ENCODE assay signal across 18 cellular contexts in genomic region chr10:68727146-68727545, GRCh38. TPM values are rescaled to one million over a fixed set of nuclear protein-coding genes. Genes with fewer than 3 reads are reported as not detected.
DNase-seq lines count a peak whose midpoint lies in the region; ATAC-seq and TF ChIP-seq lines count a peak whose summit lies in the region.
"Had no signal": no experiment of that assay in that cellular context is flagged by ENCODE, and none has a peak within 500 bp of the region (broad histone marks: within the 10 kb centered on the region; RNA-seq: fewer than 3 reads in every experiment).

No MANE protein-coding gene starts in this region.

- no peak for TF ChIP-seq POLR2A in adrenal gland (IDR thresholded peaks at IDR 0.05)

- no peaks in the 10 kb centered on the region for H3F3A ChIP-seq in PC-3 (ENCODE audit: low read length, unreplicated experiment)

- intact Hi-C loops in adrenal gland (cut with DNase I) (loop anchor here in 1 of 2 donors (10.0 kb wide), 1 partner anchor 182 kb away; no protein-coding TSS in a partner anchor), PC-3 (cut with micrococcal nuclease) (loop anchor here (10.0 kb wide), 2 partner anchors 252 to 392 kb away; partner anchors contain the start of genes DNA2, HNRNPH3 and PBLD)

- H3K79me1 ChIP-seq in mesenchymal stem cell (replicated peaks; ENCODE audit: low read length, poor library complexity, severe bottlenecking): peaks cover 13% of the 10 kb centered on the region

- H2BK5ac ChIP-seq in mesenchymal stem cell (ENCODE audit: low read depth, low read length, poor library complexity, severe bottlenecking): no peak overlapping the region

- H2AFZ ChIP-seq in PC-3 (ENCODE audit: low read length) (no peak overlapping the region), mesenchymal stem cell (ENCODE audit: low read depth, low read length) (no peak overlapping the region)

- ATAC-seq in PC-3 (no peak), GM18517 (IDR thresholded peaks at IDR 0.05; ENCODE audit: unreplicated experiment) (no peak)
- ATAC-seq: CD8-positive, alpha-beta T cell had no signal

- no peaks in the 10 kb centered on the region for H3K9me3 Mint-ChIP-seq in nephron progenitor cell
- H3K9me3 Mint-ChIP-seq: CD8-positive, alpha-beta T cell; IgD-negative memory B cell had no signal

- no peak overlapping the region for H3K4ac ChIP-seq in mesenchymal stem cell (ENCODE audit: low read depth in 1 of 2, low read length in 2 of 2)

- peak overlapping the region; percentile 79 for H3K27ac Mint-ChIP-seq in nephron progenitor cell
- H3K27ac Mint-ChIP-seq: CD8-positive, alpha-beta T cell; IgD-negative memory B cell had no signal

- no peak overlapping the region for H4K8ac ChIP-seq in mesenchymal stem cell (ENCODE audit: low read length)

- H3K9me3 ChIP-seq in HEK293 (ENCODE audit: control insufficient read depth, insufficient read depth, low read depth, low read length): no peaks in the 10 kb centered on the region
- no peaks in the 10 kb centered on the region for H3K9me3 ChIP-seq in adrenal gland (replicated peaks in 1 of 3)
- no peaks in the 10 kb centered on the region for H3K9me3 ChIP-seq in PC-3 (ENCODE audit: low read length)
- no peaks in the 10 kb centered on the region for H3K9me3 ChIP-seq in mesenchymal stem cell (ENCODE audit: control insufficient read depth, low read length)
- H3K9me3 ChIP-seq: BLaER1 treated with 17β-estradiol and CSF1 and Interleukin-3, amounts not matched to agents 10 nM and 100 nM had no signal

- H3K4me2 ChIP-seq in PC-3 (ENCODE audit: low read length) (no peak overlapping the region), mesenchymal stem cell (ENCODE audit: low read length, poor library complexity, severe bottlenecking) (no peak overlapping the region)
- H3K4me2 ChIP-seq: BLaER1 treated with 17β-estradiol and CSF1 and Interleukin-3, amounts not matched to agents 10 nM and 100 nM had no signal

- H4K91ac ChIP-seq in mesenchymal stem cell (ENCODE audit: low read length): no peak overlapping the region

- peaks cover 3% of the 10 kb centered on the region; the same call in 1 of the 2 replicates for H4K20me1 ChIP-seq in PC-3 (ENCODE audit: low read length)

- peak in 1 of 7 donors; percentile 32 for DNase-seq in adrenal gland
- peak; percentile 9 for DNase-seq in fibroblast of gingiva (ENCODE audit: low read depth)
- no peak for DNase-seq in nephron progenitor cell
- DNase-seq in NCI-H1930 (lab: John Stamatoyannopoulos, UW): no peak
- DNase-seq in PC-3: no peak
- DNase-seq in mesenchymal stem cell: no peak
- DNase-seq: Calu3; CD8-positive, alpha-beta T cell; DMS53; Karpas-422; NCI-H1092; NCI-H510A; NCI-H748 treated with DMSO at 0.1 percent for 48 hours; NK-92 treated with Interleukin-12 subunit alpha and Interleukin-12 subunit beta, amount 100 ng/mL, for 24 hours had no signal

- peaks cover 16% of the 10 kb centered on the region for H3K4me1 Mint-ChIP-seq in nephron progenitor cell

- H2BK15ac ChIP-seq in mesenchymal stem cell (ENCODE audit: low read depth, poor library complexity, severe bottlenecking): no peak overlapping the region

- POLR2A ChIA-PET in HEK293 (lab: Yijun Ruan, JAX): no interaction called here
- POLR2A ChIA-PET in PC-3 (lab: Charles Lee; ENCODE audit: unreplicated experiment): no interaction called here

- 61 to 71% (median 62%) methylated on average over 9 of the region's 9 CpGs for WGBS in adrenal gland, 4 donors
- 100% methylated on average over 6 of the region's 9 CpGs for WGBS in mesenchymal stem cell

- TF ChIP-seq CTCF in HEK293 (tag by site-specific recombination; IDR thresholded peaks at IDR 0.05) (no peak), adrenal gland (IDR thresholded peaks at IDR 0.05) (no peak), nephron progenitor cell (IDR thresholded peaks at IDR 0.05) (no peak), PC-3 (conservative IDR thresholded peaks at IDR 0.05; ENCODE audit: low read depth, low read length) (no peak)

- H3K4me3 ChIP-seq in HEK293 (ENCODE audit: low read depth, low read length) (no peak overlapping the region), adrenal gland (no peak overlapping the region), PC-3 (ENCODE audit: low read length) (no peak overlapping the region), mesenchymal stem cell (ENCODE audit: insufficient read depth in 1 of 2, low read depth in 1 of 2, low read length in 2 of 2) (no peak overlapping the region)
- H3K4me3 ChIP-seq: BLaER1 treated with 17β-estradiol and CSF1 and Interleukin-3, amounts not matched to agents 10 nM and 100 nM had no signal

- H2BK120ac ChIP-seq in mesenchymal stem cell (ENCODE audit: low read depth, low read length): no peak overlapping the region

- H3K36me3 ChIP-seq in HEK293 (ENCODE audit: control insufficient read depth in 2 of 2, insufficient read depth in 1 of 2, low read length in 2 of 2): peaks cover 80 to 83% of the 10 kb centered on the region in 2 experiments
- peaks cover 0 to 72% of the 10 kb centered on the region in 2 donors for H3K36me3 ChIP-seq in adrenal gland (replicated peaks in 1 of 2)
- peaks cover 56% of the 10 kb centered on the region; the same call in 1 of the 2 replicates for H3K36me3 ChIP-seq in PC-3 (ENCODE audit: low read depth, low read length)
- H3K36me3 ChIP-seq in mesenchymal stem cell (ENCODE audit: control insufficient read depth in 1 of 2, insufficient read depth in 2 of 2, low read depth in 1 of 2, low read length in 2 of 2): peaks cover 53 to 70% of the 10 kb centered on the region in 2 experiments

- H3K27me3 ChIP-seq in adrenal gland (no peaks in the 10 kb centered on the region), PC-3 (ENCODE audit: low read length) (no peaks in the 10 kb centered on the region), mesenchymal stem cell (ENCODE audit: control insufficient read depth in 1 of 2, insufficient read depth in 1 of 2, low read length in 2 of 2) (no peaks in the 10 kb centered on the region)
- H3K27me3 ChIP-seq: BLaER1 treated with 17β-estradiol and CSF1 and Interleukin-3, amounts not matched to agents 10 nM and 100 nM had no signal

- no peaks in the 10 kb centered on the region; the same call in 1 of the 2 replicates for H3K4me1 ChIP-seq in HEK293 (ENCODE audit: control insufficient read depth, insufficient read depth, low read length)
- H3K4me1 ChIP-seq in adrenal gland (replicated peaks in 1 of 2): peaks cover 9 to 22% of the 10 kb centered on the region in 2 donors
- H3K4me1 ChIP-seq in PC-3 (ENCODE audit: insufficient read depth, low read length): 0 out of 2 replicates have a peak, but pooled peaks cover 4% of the 10 kb centered on the region
- peaks cover 4% of the 10 kb centered on the region for H3K4me1 ChIP-seq in mesenchymal stem cell (ENCODE audit: control insufficient read depth, insufficient read depth, low read depth, low read length)

- CTCF ChIA-PET in HEK293 (lab: Yijun Ruan, JAX): interaction anchor here (0.5 to 1.4 kb wide), 3 partner anchors 45 to 176 kb away, joined by 3 to 4 read pairs (median 3); no protein-coding TSS in a partner anchor
- CTCF ChIA-PET in PC-3 (lab: Charles Lee): no interaction called here

- H2AK5ac ChIP-seq in mesenchymal stem cell (ENCODE audit: low read length, severe bottlenecking): no peak overlapping the region

- H2BK12ac ChIP-seq in mesenchymal stem cell (ENCODE audit: low read length in 2 of 2): no peak overlapping the region

- H3K36me3 Mint-ChIP-seq in nephron progenitor cell (ENCODE audit: low read depth): peaks cover 84% of the 10 kb centered on the region

- no TSS peak for BruUV-seq in PC-3 (replicated peaks; lab: Mats Ljungman, UMichigan)

- H3K27ac ChIP-seq in HEK293 (ENCODE audit: extremely low read depth, low read depth, low read length) (no peak overlapping the region), adrenal gland (peak overlapping the region in 3 of 5 donors; percentile 19 to 24 (median 22)), PC-3 (ENCODE audit: low read length) (no peak overlapping the region), mesenchymal stem cell (ENCODE audit: low read length, poor library complexity, severe bottlenecking) (no peak overlapping the region)
- H3K27ac ChIP-seq: BLaER1 treated with 17β-estradiol and CSF1 and Interleukin-3, amounts not matched to agents 10 nM and 100 nM had no signal

- H3K18ac ChIP-seq in mesenchymal stem cell (ENCODE audit: low read depth in 1 of 2, low read length in 2 of 2): peak overlapping the region in 1 of 2 experiments; percentile 24

- peaks cover 85% of the 10 kb centered on the region for H3K79me2 ChIP-seq in PC-3 (ENCODE audit: low read length)

- H3K9ac ChIP-seq in PC-3 (ENCODE audit: low read length) (no peak overlapping the region), mesenchymal stem cell (ENCODE audit: low read length) (no peak overlapping the region)
- H3K9ac ChIP-seq: BLaER1 treated with 17β-estradiol and CSF1 and Interleukin-3, amounts not matched to agents 10 nM and 100 nM had no signal

- H3K9me2 ChIP-seq in PC-3 (replicated peaks; ENCODE audit: low read length): no peaks in the 10 kb centered on the region

- no peak overlapping the region for H3K14ac ChIP-seq in mesenchymal stem cell (ENCODE audit: low read length in 2 of 2)

- no peaks in the 10 kb centered on the region for H3K27me3 Mint-ChIP-seq in nephron progenitor cell (ENCODE audit: low read depth, poor library complexity)
- H3K27me3 Mint-ChIP-seq: IgD-negative memory B cell had no signal

- no peak overlapping the region for H3K4me3 Mint-ChIP-seq in nephron progenitor cell
- H3K4me3 Mint-ChIP-seq: CD8-positive, alpha-beta T cell; IgD-negative memory B cell had no signal

- H3K23ac ChIP-seq in mesenchymal stem cell (ENCODE audit: low read length in 2 of 2): no peak overlapping the region

TF ChIP-seq in HEK293, 187 proteins besides CTCF, POLR2A, EP300 and RAD21:
- no peak for TF ChIP-seq YY1 (tag by site-specific recombination; IDR thresholded peaks at IDR 0.05)
- 0 out of 2 replicates have a peak, but pooled peaks have one; percentile 4 for TF ChIP-seq ZNF362 (tag by site-specific recombination; IDR thresholded peaks at IDR 0.05)
TF ChIP-seq in HEK293: peak in this region for 1.

RNA-seq across cellular contexts. Expression of gene CCAR1, which starts 6.1 kb away (rescaled TPM):
- 10 to 100 TPM; 26.0 to 71.7 (median 55.6) TPM for total RNA-seq in adrenal gland
- 10 to 100 TPM; 94.1 to 99.2 (median 97.6) TPM for polyA plus RNA-seq in adrenal gland
- total RNA-seq in PC-3 (2014; rRNA removed): 64.9 and 92.1 TPM in 2 replicates
- 84.5 TPM for polyA plus RNA-seq in mesenchymal stem cell (2013, experiment 1 of 2)
- polyA plus RNA-seq in mesenchymal stem cell (2013, experiment 2 of 2): 75.4 TPM

Comparison
In these comparisons a context has a peak if more than half of its experiments do, and no peak if none do; other contexts are left out.
1. H3K27ac ChIP-seq: peak in adrenal gland (3 of 5); none in HEK293 (single experiment), PC-3 (single experiment) and mesenchymal stem cell (single experiment).